Comparison of ENCODE assay signal across 10 cellular contexts in genomic region chr1:214452152-214452806, GRCh38.
A peak's percentile ranks its signal among the peaks of the same experiment; 100 is the strongest.
DNase-seq lines count a peak whose midpoint lies in the region; ATAC-seq and TF ChIP-seq lines count a peak whose summit lies in the region.
"Had no signal": no experiment of that assay in that cellular context is flagged by ENCODE, and none has a peak within 500 bp of the region (broad histone marks: within the 10 kb centered on the region; RNA-seq: fewer than 3 reads in every experiment).

No MANE protein-coding gene starts in this region.

- no peak for TF ChIP-seq EP300 in suprapubic skin (IDR thresholded peaks at IDR 0.05)

- H3K4me3 ChIP-seq in AG04449 (ENCODE audit: low read depth, low read length) (no peak overlapping the region), GM23338 (no peak overlapping the region), suprapubic skin (no peak overlapping the region)
- H3K4me3 ChIP-seq: MG63 had no signal

- H3K79me2 ChIP-seq in GM23338 (replicated peaks; ENCODE audit: insufficient read depth) = peaks cover 50% of the 10 kb centered on the region

- no peaks in the 10 kb centered on the region for H3K36me3 ChIP-seq in GM23338 (ENCODE audit: insufficient read depth)
- H3K36me3 ChIP-seq in suprapubic skin = no peaks in the 10 kb centered on the region

- no peaks in the 10 kb centered on the region for H3K9me3 ChIP-seq in suprapubic skin
- H3K9me3 ChIP-seq: MG63 had no signal

- peaks cover 8% of the 10 kb centered on the region for H3K27me3 Mint-ChIP-seq in GM23338 (ENCODE audit: insufficient read depth, low read depth, poor library complexity)
- peaks cover 18% of the 10 kb centered on the region for H3K27me3 Mint-ChIP-seq in activated naive CD8-positive, alpha-beta T cell treated with anti-CD3 and anti-CD28 coated beads, Interleukin-2, amount 50 U/mL, for 24 hours

- H3K36me3 Mint-ChIP-seq in GM23338 (ENCODE audit: low read depth) = peaks cover 4% of the 10 kb centered on the region; the same call in 2 of the 3 replicates
- H3K36me3 Mint-ChIP-seq in activated naive CD8-positive, alpha-beta T cell treated with anti-CD3 and anti-CD28 coated beads, Interleukin-2, amount 50 U/mL, for 24 hours (ENCODE audit: low read depth) = no peaks in the 10 kb centered on the region

- DNase-seq in AG04449 (ENCODE audit: low read depth, low spot score) (no peak), GM23338 (ENCODE audit: low spot score) (peak; percentile 64), foreskin keratinocyte (no peak), mesenteric fat pad (ENCODE audit: low spot score) (no peak), suprapubic skin (ENCODE audit: low spot score in 2 of 2) (no peak)
- DNase-seq in activated naive CD8-positive, alpha-beta T cell treated with anti-CD3 and anti-CD28 coated beads, Interleukin-2, amount 50 U/mL, for 24 hours = no peak
- no peak for DNase-seq in activated CD8-positive, alpha-beta memory T cell treated with anti-CD3 and anti-CD28 coated beads, Interleukin-2, amount 50 U/mL, for 4 hours
- DNase-seq: MG63 had no signal

- peak overlapping the region; percentile 44 for H3K27ac Mint-ChIP-seq in GM23338
- H3K27ac Mint-ChIP-seq in activated naive CD8-positive, alpha-beta T cell treated with anti-CD3 and anti-CD28 coated beads, Interleukin-2, amount 50 U/mL, for 24 hours = peak overlapping the region; percentile 47

- H3K9me2 ChIP-seq in GM23338 (ENCODE audit: insufficient read depth) = no peaks in the 10 kb centered on the region

- peaks cover 56% of the 10 kb centered on the region for H3K4me1 Mint-ChIP-seq in GM23338
- peaks cover 56% of the 10 kb centered on the region for H3K4me1 Mint-ChIP-seq in activated naive CD8-positive, alpha-beta T cell treated with anti-CD3 and anti-CD28 coated beads, Interleukin-2, amount 50 U/mL, for 24 hours

- H4K20me1 ChIP-seq in GM23338 (replicated peaks; ENCODE audit: insufficient read depth) = no peaks in the 10 kb centered on the region

- TF ChIP-seq CTCF in AG04449 (IDR thresholded peaks at IDR 0.05; ENCODE audit: insufficient read depth, low read length, missing control alignments) (peak; percentile 13), GM23338 (conservative IDR thresholded peaks at IDR 0.05; ENCODE audit: low read depth in 2 of 2) (peak; percentile 48 to 62), foreskin keratinocyte (conservative IDR thresholded peaks at IDR 0.05) (peak; percentile 5), suprapubic skin (IDR thresholded peaks at IDR 0.05) (no peak)

- 0 out of 2 replicates have a peak, but pooled peaks cover 2% of the 10 kb centered on the region for H3F3A ChIP-seq in GM23338 (replicated peaks; ENCODE audit: low read depth)

- H3K27ac ChIP-seq in GM23338 (ENCODE audit: low read depth) (no peak overlapping the region; the same call in 1 of the 2 replicates), foreskin keratinocyte (peak overlapping the region; percentile 45), suprapubic skin (no peak overlapping the region)
- H3K27ac ChIP-seq: C4-2B had no signal

- POLR2A ChIA-PET in AG04449 (lab: Yijun Ruan, JAX) = interaction anchor here (0.7 to 0.8 kb wide), 3 partner anchors 25 to 74 kb away, joined by 3 to 4 read pairs (median 3); no protein-coding TSS in a partner anchor

- H2AFZ ChIP-seq in GM23338 = no peak overlapping the region

- no peaks in the 10 kb centered on the region for H3K27me3 ChIP-seq in GM23338 (ENCODE audit: insufficient read depth)
- no peaks in the 10 kb centered on the region for H3K27me3 ChIP-seq in foreskin keratinocyte
- H3K27me3 ChIP-seq in suprapubic skin = no peaks in the 10 kb centered on the region
- H3K27me3 ChIP-seq: MG63 had no signal

- H3K4me3 Mint-ChIP-seq in GM23338 = no peak overlapping the region
- no peak overlapping the region for H3K4me3 Mint-ChIP-seq in activated naive CD8-positive, alpha-beta T cell treated with anti-CD3 and anti-CD28 coated beads, Interleukin-2, amount 50 U/mL, for 24 hours

- H3K4me1 ChIP-seq in GM23338 (ENCODE audit: insufficient read depth) (peaks cover 44% of the 10 kb centered on the region), foreskin keratinocyte (peaks cover 67% of the 10 kb centered on the region), suprapubic skin (peaks cover 45% of the 10 kb centered on the region)

- 83% methylated on average over 10 of the region's 10 CpGs for WGBS in suprapubic skin

- peak overlapping the region; percentile 46 for H3K4me2 ChIP-seq in GM23338

- ATAC-seq in GM23338 (peak; percentile 46), foreskin keratinocyte (no peak), HG03521 (IDR thresholded peaks at IDR 0.05; ENCODE audit: unreplicated experiment) (no peak)
- ATAC-seq in activated naive CD8-positive, alpha-beta T cell treated with anti-CD3 and anti-CD28 coated beads, Interleukin-2, amount 50 U/mL, for 24 hours = no peak

- TF ChIP-seq POLR2A in suprapubic skin (IDR thresholded peaks at IDR 0.05) = no peak

- no peaks in the 10 kb centered on the region for H3K9me3 Mint-ChIP-seq in GM23338
- H3K9me3 Mint-ChIP-seq in activated naive CD8-positive, alpha-beta T cell treated with anti-CD3 and anti-CD28 coated beads, Interleukin-2, amount 50 U/mL, for 24 hours = no peaks in the 10 kb centered on the region

- CTCF ChIA-PET in AG04449 (lab: Yijun Ruan, JAX) = interaction anchor here (0.8 to 4.8 kb wide), 7 partner anchors 24 to 175 kb away, joined by 3 to 22 read pairs (median 5); no protein-coding TSS in a partner anchor

TF ChIP-seq in GM23338, 12 proteins besides CTCF, POLR2A, EP300 and RAD21 (continues in another document):
- TF ChIP-seq REST (IDR thresholded peaks at IDR 0.05; ENCODE audit: unreplicated experiment) (no peak), NANOG (IDR thresholded peaks at IDR 0.05; ENCODE audit: borderline replicate concordance) (no peak), ZNF331 (CRISPR knock-in tag; IDR thresholded peaks at IDR 0.05; ENCODE audit: low read depth) (no peak), EZH2phosphoT487 (IDR thresholded peaks at IDR 0.05; ENCODE audit: unreplicated experiment) (no peak), EZH2 (IDR thresholded peaks at IDR 0.05; ENCODE audit: low read depth, unreplicated experiment) (no peak), ZNF114 (CRISPR knock-in tag; IDR thresholded peaks at IDR 0.05) (no peak), STAT1 (IDR thresholded peaks at IDR 0.05; ENCODE audit: unreplicated experiment) (no peak), ETS1 (IDR thresholded peaks at IDR 0.05) (no peak), CREB1 (CRISPR knock-in tag; IDR thresholded peaks at IDR 0.05; ENCODE audit: low read depth) (no peak), POLR2AphosphoS5 (IDR thresholded peaks at IDR 0.05; ENCODE audit: low read depth) (no peak)

Comparison
In these comparisons a context has a peak if more than half of its experiments do, and no peak if none do; other contexts are left out.
1. CTCF ChIP-seq: peak in AG04449 (single experiment), GM23338 (2 of 2) and foreskin keratinocyte (single experiment); none in suprapubic skin (0 of 2).